11 cellular contexts compared by ENCODE assay signal in the genomic region with DNA sequence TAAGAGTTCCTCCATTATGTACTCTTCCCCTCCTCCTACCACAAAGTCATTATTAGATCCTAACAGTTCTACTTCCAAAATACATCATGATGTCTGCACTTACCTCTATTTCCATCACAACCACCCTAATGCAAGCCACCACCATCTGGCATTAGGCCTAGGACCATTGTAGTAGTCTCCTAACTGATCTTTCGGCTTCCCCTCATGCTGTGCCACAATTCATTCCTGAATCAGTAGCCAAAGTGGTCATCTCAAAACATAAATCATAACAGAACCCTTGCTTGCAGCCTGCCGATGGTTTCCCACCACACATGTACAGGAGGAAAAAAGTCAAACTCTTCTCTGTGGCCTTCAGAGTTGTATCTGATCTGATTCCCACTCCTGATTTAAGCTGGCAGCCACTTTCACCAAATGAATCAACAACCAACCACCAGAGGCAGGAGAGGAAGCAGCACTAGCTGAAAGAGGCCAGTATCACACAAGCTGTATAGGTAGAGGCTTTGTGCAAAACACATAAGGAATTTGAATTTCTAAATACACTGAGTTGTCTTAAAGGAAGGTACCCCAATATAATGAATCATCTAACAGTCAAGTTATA. TPM values are rescaled to one million over a fixed set of nuclear protein-coding genes. Genes with fewer than 3 reads are reported as not detected.
DNase-seq lines count a peak whose midpoint lies in the region; ATAC-seq lines count a peak whose summit lies in the region.
"Had no signal": no experiment of that assay in that cellular context is flagged by ENCODE, and none has a peak within 500 bp of the region (broad histone marks: within the 10 kb centered on the region; RNA-seq: fewer than 3 reads in every experiment).

No MANE protein-coding gene starts in this region.

- peak; percentile 89 for ATAC-seq in activated CD8-positive, alpha-beta memory T cell treated with anti-CD3 and anti-CD28 coated beads, Interleukin-2, amount 10 ng/mL, durations not matched to agents 7 days and 5 days
- peak; percentile 61 for ATAC-seq in GM21619 (IDR thresholded peaks at IDR 0.05; ENCODE audit: unreplicated experiment)
- no peak for ATAC-seq in GM21447 (IDR thresholded peaks at IDR 0.05; ENCODE audit: unreplicated experiment)
- ATAC-seq: SK-N-SH treated with all-trans-retinoic acid at 6 μM for 48 hours had no signal

- peaks cover 8% of the 10 kb centered on the region for H3K36me3 Mint-ChIP-seq in activated CD8-positive, alpha-beta memory T cell treated with anti-CD3 and anti-CD28 coated beads, Interleukin-2, amount 10 ng/mL, durations not matched to agents 7 days and 5 days
- no peaks in the 10 kb centered on the region for H3K36me3 Mint-ChIP-seq in T-helper 2 cell treated with Interferon-gamma antibody and Interleukin-4, amounts not matched to agents 5 μg/mL and 100 μg/mL, for 36 hours (ENCODE audit: low read depth)

- peaks cover 2% of the 10 kb centered on the region for H3K9me3 Mint-ChIP-seq in activated CD8-positive, alpha-beta memory T cell treated with anti-CD3 and anti-CD28 coated beads, Interleukin-2, amount 10 ng/mL, durations not matched to agents 7 days and 5 days (ENCODE audit: low read depth)
- no peaks in the 10 kb centered on the region for H3K9me3 Mint-ChIP-seq in T-helper 2 cell treated with Interferon-gamma antibody and Interleukin-4, amounts not matched to agents 5 μg/mL and 100 μg/mL, for 36 hours

- CTCF ChIA-PET in activated CD8-positive, alpha-beta memory T cell treated with anti-CD3 and anti-CD28 coated beads, Interleukin-2, amount 10 ng/mL, durations not matched to agents 7 days and 5 days (lab: Charles Lee): interaction anchor here (1.9 kb wide), 1 partner anchor 21 kb away, joined by 4 read pairs; no protein-coding TSS in a partner anchor

- H3K27ac Mint-ChIP-seq in activated CD8-positive, alpha-beta memory T cell treated with anti-CD3 and anti-CD28 coated beads, Interleukin-2, amount 10 ng/mL, durations not matched to agents 7 days and 5 days: peak overlapping the region; percentile 77
- peak overlapping the region; percentile 8 for H3K27ac Mint-ChIP-seq in T-helper 2 cell treated with Interferon-gamma antibody and Interleukin-4, amounts not matched to agents 5 μg/mL and 100 μg/mL, for 36 hours

- peaks cover 24% of the 10 kb centered on the region for H3K4me1 Mint-ChIP-seq in activated CD8-positive, alpha-beta memory T cell treated with anti-CD3 and anti-CD28 coated beads, Interleukin-2, amount 10 ng/mL, durations not matched to agents 7 days and 5 days
- H3K4me1 Mint-ChIP-seq in T-helper 2 cell treated with Interferon-gamma antibody and Interleukin-4, amounts not matched to agents 5 μg/mL and 100 μg/mL, for 36 hours (ENCODE audit: low read depth): peaks cover 21% of the 10 kb centered on the region

- no peak overlapping the region for H3K4me3 Mint-ChIP-seq in activated CD8-positive, alpha-beta memory T cell treated with anti-CD3 and anti-CD28 coated beads, Interleukin-2, amount 10 ng/mL, durations not matched to agents 7 days and 5 days
- H3K4me3 Mint-ChIP-seq in T-helper 2 cell treated with Interferon-gamma antibody and Interleukin-4, amounts not matched to agents 5 μg/mL and 100 μg/mL, for 36 hours: peak overlapping the region; percentile 5

- DNase-seq in activated CD8-positive, alpha-beta memory T cell treated with anti-CD3 and anti-CD28 coated beads, Interleukin-2, amount 10 ng/mL, durations not matched to agents 7 days and 5 days: peak; percentile 73
- DNase-seq in activated CD8-positive, alpha-beta memory T cell treated with anti-CD3 and anti-CD28 coated beads for 24 hours: no peak
- DNase-seq in T-helper 2 cell treated with Interferon-gamma antibody and Interleukin-4, amounts not matched to agents 5 μg/mL and 100 μg/mL, for 36 hours (ENCODE audit: low spot score): peak; percentile 69
- DNase-seq in stimulated activated CD8-positive, alpha-beta memory T cell treated with anti-CD3 and anti-CD28 coated beads, Interleukin-4, amount 100 ng/mL, for 48 hours: peak; percentile 50
- DNase-seq in GM03348 (ENCODE audit: low spot score): no peak
- no peak for DNase-seq in NCI-H82 (lab: John Stamatoyannopoulos, UW)
- DNase-seq: NCI-H1417, NCI-H774 had no signal

- H3K27me3 Mint-ChIP-seq in activated CD8-positive, alpha-beta memory T cell treated with anti-CD3 and anti-CD28 coated beads, Interleukin-2, amount 10 ng/mL, durations not matched to agents 7 days and 5 days: peaks cover under 1% of the 10 kb centered on the region
- H3K27me3 Mint-ChIP-seq in T-helper 2 cell treated with Interferon-gamma antibody and Interleukin-4, amounts not matched to agents 5 μg/mL and 100 μg/mL, for 36 hours (ENCODE audit: low read depth): no peaks in the 10 kb centered on the region

RNA-seq across cellular contexts. Expression of gene FAM184A, which starts 26.1 kb away (rescaled TPM):
- total RNA-seq in activated CD8-positive, alpha-beta memory T cell treated with anti-CD3 and anti-CD28 coated beads, Interleukin-2, amount 10 ng/mL, durations not matched to agents 7 days and 5 days: 1 to 10 TPM; 3.7 to 6.0 TPM

Comparison
In these comparisons a context has a peak if more than half of its experiments do, and no peak if none do; other contexts are left out.
1. DNase-seq: peak in activated CD8-positive, alpha-beta memory T cell treated with anti-CD3 and anti-CD28 coated beads, Interleukin-2, amount 10 ng/mL, durations not matched to agents 7 days and 5 days (single experiment), T-helper 2 cell treated with Interferon-gamma antibody and Interleukin-4, amounts not matched to agents 5 μg/mL and 100 μg/mL, for 36 hours (single experiment) and stimulated activated CD8-positive, alpha-beta memory T cell treated with anti-CD3 and anti-CD28 coated beads, Interleukin-4, amount 100 ng/mL, for 48 hours (single experiment); none in activated CD8-positive, alpha-beta memory T cell treated with anti-CD3 and anti-CD28 coated beads for 24 hours (single experiment), GM03348 (single experiment) and NCI-H82 (single experiment).